In genomic region chr5:135883441-135883840, GRCh38 we compare ENCODE assay signal across 16 cellular contexts. TPM values are rescaled to one million over a fixed set of nuclear protein-coding genes. Genes with fewer than 3 reads are reported as not detected.
DNase-seq lines count a peak whose midpoint lies in the region; ATAC-seq and TF ChIP-seq lines count a peak whose summit lies in the region.
"Had no signal": no experiment of that assay in that cellular context is flagged by ENCODE, and none has a peak within 500 bp of the region (broad histone marks: within the 10 kb centered on the region; RNA-seq: fewer than 3 reads in every experiment).

No MANE protein-coding gene starts in this region.

- 64 to 84% methylated on average over 4 of the region's 4 CpGs for WGBS in lower leg skin, 2 donors

- POLR2A ChIA-PET in Panc1 (lab: Charles Lee), result no interaction called here

- DNase-seq in DMS53 (lab: John Stamatoyannopoulos, UW) (peak; percentile 9), DMS53 treated with DMSO at 0.1 percent for 48 hours (lab: John Stamatoyannopoulos, UW; ENCODE audit: unreplicated experiment) (no peak), GM13977 (ENCODE audit: low spot score) (no peak), Panc1 (ENCODE audit: low read depth, low spot score) (no peak), iPS-NIHi11 (ENCODE audit: low spot score) (peak; percentile 46), foreskin melanocyte (no peak), lower leg skin (ENCODE audit: low spot score in 2 of 2) (no peak)
- DNase-seq: 8988T; activated naive CD4-positive, alpha-beta T cell; DMS153; gastrocnemius medialis; NCI-H1436 treated with DMSO at 0.1 percent for 48 hours; T-helper 1 cell had no signal

- no peak for TF ChIP-seq POLR2A in lower leg skin (IDR thresholded peaks at IDR 0.05)

- H3K4me3 ChIP-seq in Panc1 (ENCODE audit: low read depth in 2 of 2, low read length in 2 of 2), result no peak overlapping the region
- no peak overlapping the region for H3K4me3 ChIP-seq in lower leg skin (ENCODE audit: low read depth, poor library complexity, severe bottlenecking)
- H3K4me3 ChIP-seq: gastrocnemius medialis, tibial nerve had no signal

- in situ Hi-C loops in GM13977 (cut with MboI; ENCODE audit: low pct_unique_long_range_greater_than_20kb, low sequenced_read_pairs, unreplicated experiment) (loop anchor here (10.0 to 25.0 kb wide), 2 partner anchors 331 to 529 kb away; no protein-coding TSS in a partner anchor), Panc1 (cut with HindIII; ENCODE audit: low pct_unique_long_range_greater_than_20kb, low sequenced_read_pairs) (no loop called here)

- intact Hi-C loops in Panc1 (cut with micrococcal nuclease; ENCODE audit: unreplicated experiment) (loop anchor here (10.0 kb wide), 1 partner anchor 891 kb away; no protein-coding TSS in a partner anchor), lower leg skin (cut with DNase I; ENCODE audit: low total_unique reads) (loop anchor here (5.0 kb wide), 1 partner anchor 324 kb away; no protein-coding TSS in a partner anchor)

- TF ChIP-seq CTCF in GM13977 (IDR thresholded peaks at IDR 0.05; ENCODE audit: extremely low read depth, insufficient read depth, missing control alignments) (peak; percentile 30), Panc1 (IDR thresholded peaks at IDR 0.05) (peak; percentile 51; the same call in 1 of the 2 replicates), lower leg skin (IDR thresholded peaks at IDR 0.05) (no peak)

- no peak overlapping the region for H3K27ac ChIP-seq in Panc1 (ENCODE audit: low read length)
- H3K27ac ChIP-seq: gastrocnemius medialis had no signal

- no peaks in the 10 kb centered on the region; the same call in 1 of the 2 replicates for H3K27me3 ChIP-seq in Panc1 (ENCODE audit: control insufficient read depth, insufficient read depth, low read length)
- H3K27me3 ChIP-seq: gastrocnemius medialis had no signal

- no peaks in the 10 kb centered on the region for H3K9me3 ChIP-seq in Panc1 (ENCODE audit: control insufficient read depth, insufficient read depth, low read depth, low read length)
- H3K9me3 ChIP-seq: gastrocnemius medialis, tibial nerve had no signal

- ATAC-seq in Panc1 (no peak), GM18873 (IDR thresholded peaks at IDR 0.05; ENCODE audit: low FRiP score, unreplicated experiment) (no peak)
- ATAC-seq: gastrocnemius medialis; natural killer cell treated with Interleukin-12 subunit alpha and Interleukin-12 subunit beta and Interleukin-15 and Interleukin-18, amount 100 ng/mL, for 72 hours had no signal

- no peaks in the 10 kb centered on the region; the same call in 1 of the 2 replicates for H3K4me1 ChIP-seq in Panc1 (ENCODE audit: control insufficient read depth, insufficient read depth, low read length)

- no TSS peak for BruUV-seq in Panc1 (replicated peaks; lab: Mats Ljungman, UMichigan)

- CTCF ChIA-PET in Panc1 (lab: Charles Lee), result interaction anchor here (1.3 kb wide), 1 partner anchor 322 kb away, joined by 3 read pairs; no protein-coding TSS in a partner anchor

- no peaks in the 10 kb centered on the region for H3K36me3 ChIP-seq in Panc1 (ENCODE audit: control insufficient read depth, insufficient read depth, low read length)
- H3K36me3 ChIP-seq: gastrocnemius medialis, tibial nerve had no signal

RNA-seq across cellular contexts. Expression of gene IL9, which starts 12.2 kb away (rescaled TPM):
- total RNA-seq in Panc1 (2021; ENCODE audit: unreplicated experiment) (not detected), lower leg skin (not detected)
- polyA plus RNA-seq in Panc1 (2012; ENCODE audit: insufficient read length), result not detected
- total RNA-seq: gastrocnemius medialis, tibial nerve had no signal

RNA-seq across cellular contexts. Expression of gene SLC25A48, which starts 49.0 kb away (rescaled TPM):
- total RNA-seq in Panc1 (2021; ENCODE audit: unreplicated experiment), result not detected
- polyA plus RNA-seq in Panc1 (2012; ENCODE audit: insufficient read length), result not detected
- total RNA-seq in lower leg skin, result 1 to 10 TPM in 3 of 4 donors, under 1 TPM in 1; 0.80 to 7.6 (median 1.7) TPM
- total RNA-seq: natural killer cell treated with Interleukin-12 subunit alpha and Interleukin-12 subunit beta and Interleukin-15 and Interleukin-18, amount 100 ng/mL, for 72 hours had no signal

Comparison
In these comparisons a context has a peak if more than half of its experiments do, and no peak if none do; other contexts are left out.
1. DNase-seq: peak in DMS53 (single experiment) and iPS-NIHi11 (single experiment); none in DMS53 treated with DMSO at 0.1 percent for 48 hours (single experiment), GM13977 (single experiment), Panc1 (single experiment), foreskin melanocyte (single experiment) and lower leg skin (0 of 2).
2. CTCF ChIP-seq: peak in GM13977 (single experiment) and Panc1 (single experiment); none in lower leg skin (0 of 3).